ENCODE assay signal across 8 cellular contexts in the genomic region with DNA sequence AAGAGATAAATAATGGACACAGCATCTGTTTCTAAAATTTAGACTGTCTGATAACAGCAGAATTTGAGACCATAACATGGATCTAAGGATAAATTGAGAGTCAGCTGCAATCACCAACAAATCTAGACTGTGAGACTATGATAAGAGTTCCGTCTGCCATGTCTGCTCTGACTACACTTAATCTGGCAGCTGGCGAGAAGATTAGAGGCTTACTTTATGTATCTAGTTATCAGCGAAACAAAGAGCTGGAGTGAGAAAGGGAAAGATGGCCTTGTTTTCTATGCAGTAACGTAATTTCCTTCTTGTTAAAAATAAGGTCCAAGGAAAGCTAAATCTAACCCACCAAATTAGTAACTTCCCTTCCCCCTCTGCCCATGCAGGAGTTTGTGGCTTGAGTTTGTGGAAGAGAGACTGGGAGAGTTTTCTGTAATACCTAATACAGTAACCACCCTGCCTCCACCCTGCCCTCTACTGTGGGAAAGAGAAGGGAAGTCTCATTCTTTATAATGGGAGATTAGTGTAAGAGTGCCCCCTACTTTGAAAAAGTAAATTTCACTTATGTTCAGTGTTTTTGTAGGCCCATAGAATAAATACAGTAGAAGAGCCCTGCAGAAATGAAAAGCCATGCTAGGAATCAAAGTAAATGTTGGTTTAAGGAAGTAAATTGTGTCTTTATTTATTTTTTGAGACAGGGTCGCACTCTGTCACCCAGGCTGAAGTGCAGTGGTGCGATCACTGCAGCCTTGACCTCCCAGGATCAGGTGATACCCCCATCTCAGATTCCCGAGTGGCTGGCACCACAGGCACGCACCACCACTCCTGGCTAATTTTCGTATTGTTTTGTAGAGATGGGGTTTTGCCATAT. TPM values are rescaled to one million over a fixed set of nuclear protein-coding genes. Genes with fewer than 3 reads are reported as not detected.
DNase-seq lines count a peak whose midpoint lies in the region; ATAC-seq and TF ChIP-seq lines count a peak whose summit lies in the region.

No MANE protein-coding gene starts in this region.

- no peaks in the 10 kb centered on the region for H3K36me3 ChIP-seq in mucosa of rectum (ENCODE audit: control insufficient read depth in 2 of 2, insufficient read depth in 2 of 2, low read length in 2 of 2)

- H3K4me3 ChIP-seq in AG09309 (ENCODE audit: control insufficient read depth, low read depth, low read length) (no peak overlapping the region), mucosa of rectum (ENCODE audit: low read length in 2 of 2) (peak overlapping the region in 1 of 2 donors; percentile 10)

- no peak for ATAC-seq in HG02981 (IDR thresholded peaks at IDR 0.05; ENCODE audit: unreplicated experiment)

- H3K9ac ChIP-seq in mucosa of rectum (ENCODE audit: low read depth in 1 of 2, low read length in 2 of 2) = no peak overlapping the region

- H3K9me3 Mint-ChIP-seq in endothelial cell (ENCODE audit: unreplicated experiment) = no peaks in the 10 kb centered on the region

- H3K27me3 ChIP-seq in mucosa of rectum (ENCODE audit: control insufficient read depth in 2 of 2, insufficient read depth in 2 of 2, low read length in 2 of 2) = no peaks in the 10 kb centered on the region

- H3K9me3 ChIP-seq in mucosa of rectum (ENCODE audit: control insufficient read depth in 2 of 2, low read length in 2 of 2) = no peaks in the 10 kb centered on the region

- peak overlapping the region; percentile 12 to 36 for H3K27ac ChIP-seq in mucosa of rectum (ENCODE audit: low read depth in 2 of 2, low read length in 2 of 2)

- POLR2A ChIA-PET in GM10248 (lab: Yijun Ruan, JAX) = no interaction called here

- CTCF ChIA-PET in GM10248 (lab: Yijun Ruan, JAX) = interaction anchor here (0.6 to 2.0 kb wide), 8 partner anchors 8 to 102 kb away, joined by 3 to 8 read pairs (median 4); no protein-coding TSS in a partner anchor

- H3K27me3 Mint-ChIP-seq in endothelial cell (ENCODE audit: unreplicated experiment) = peaks cover 5% of the 10 kb centered on the region

- peaks cover 31 to 38% of the 10 kb centered on the region in 2 donors for H3K4me1 ChIP-seq in mucosa of rectum (ENCODE audit: control insufficient read depth in 2 of 2, insufficient read depth in 2 of 2, low read length in 2 of 2)

- H3K4me3 Mint-ChIP-seq in endothelial cell (ENCODE audit: unreplicated experiment) = no peak overlapping the region

- in situ Hi-C loops in KBM-7 (cut with MboI; ENCODE audit: low pct_unique_long_range_greater_than_20kb, low sequenced_read_pairs) = no loop called here

- DNase-seq in AG09309 (ENCODE audit: low read depth) = no peak
- peak; percentile 27 for DNase-seq in GM10248 (ENCODE audit: extremely low spot score)
- DNase-seq in KBM-7 = peak; percentile 88
- DNase-seq in T-helper 2 cell = peak in 3 of 5 experiments; percentile 21 to 43 (median 24)
- peak; percentile 31 for DNase-seq in endothelial cell (ENCODE audit: low spot score)
- DNase-seq in cerebellar nuclear complex (lab: John Stamatoyannopoulos, UW) = no peak

- H3K4me1 Mint-ChIP-seq in endothelial cell (ENCODE audit: unreplicated experiment) = peaks cover 14% of the 10 kb centered on the region

- no peaks in the 10 kb centered on the region for H3K36me3 Mint-ChIP-seq in endothelial cell (ENCODE audit: low read depth, unreplicated experiment)

- TF ChIP-seq CTCF in AG09309 (IDR thresholded peaks at IDR 0.05; ENCODE audit: control insufficient read depth, insufficient read depth, low read depth, low read length, missing control alignments) (peak; percentile 48), GM10248 (IDR thresholded peaks at IDR 0.05; ENCODE audit: control extremely low read depth, extremely low read depth, low read depth, missing control alignments) (peak; percentile 34), endothelial cell (IDR thresholded peaks at IDR 0.05; ENCODE audit: unreplicated experiment) (peak; percentile 40)

- H3K27ac Mint-ChIP-seq in endothelial cell (ENCODE audit: unreplicated experiment) = no peak overlapping the region

RNA-seq across cellular contexts. Expression of a gene that starts 27.5 kb away (rescaled TPM):
- 49.7 TPM for total RNA-seq in endothelial cell (ENCODE audit: unreplicated experiment)

Comparison
In these comparisons a context has a peak if more than half of its experiments do, and no peak if none do; other contexts are left out.
1. DNase-seq: peak in GM10248 (single experiment), KBM-7 (single experiment), T-helper 2 cell (3 of 5) and endothelial cell (single experiment); none in AG09309 (single experiment) and cerebellar nuclear complex (0 of 2).
2. Peak in every context shown above with its lines, with median percentiles within 50 percentile points of each other: CTCF ChIP-seq.